Comparison of ENCODE assay signal across 16 cellular contexts in the genomic region with DNA sequence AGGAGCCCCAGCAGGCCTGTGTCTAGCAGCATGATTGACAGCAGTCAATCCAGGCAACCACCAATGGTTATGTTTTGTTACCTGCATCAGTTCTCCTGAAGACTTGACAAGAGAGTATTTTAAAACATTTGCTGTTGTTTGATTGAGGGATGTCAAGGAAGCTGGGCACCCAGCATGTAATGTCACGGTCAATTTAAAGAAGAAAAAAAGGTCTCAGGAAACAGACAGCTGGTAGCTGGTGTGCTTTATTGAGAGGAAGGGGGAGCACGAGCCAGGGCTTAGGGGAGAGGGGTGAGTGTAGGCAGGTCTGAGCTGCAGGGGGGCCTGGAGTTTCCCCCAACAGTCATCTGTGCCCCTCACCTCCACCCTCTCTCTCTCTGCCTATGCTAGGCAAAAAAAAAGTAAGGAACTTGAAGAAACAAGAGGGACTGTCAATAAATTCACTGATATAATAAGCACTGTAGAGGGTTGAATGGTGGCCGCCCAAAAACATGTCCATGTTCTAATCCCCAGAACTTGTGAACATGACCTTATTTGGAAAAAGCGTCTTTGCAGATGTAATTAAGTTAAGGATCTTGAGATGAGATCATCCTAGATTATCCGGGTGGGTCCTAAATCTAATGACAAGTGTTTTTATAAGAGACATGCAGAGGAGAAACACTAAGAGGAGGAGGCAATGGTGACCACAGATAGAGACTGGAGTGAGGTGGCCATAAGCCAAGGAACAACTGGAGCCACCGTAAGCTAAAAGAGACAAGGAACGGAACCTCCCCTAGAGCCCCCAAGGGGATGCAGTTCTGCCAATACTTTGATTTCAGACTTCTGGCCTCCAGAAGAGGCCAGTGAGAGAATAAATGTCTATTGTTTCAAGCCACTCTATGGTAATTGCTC. TPM values are rescaled to one million over a fixed set of nuclear protein-coding genes. Genes with fewer than 3 reads are reported as not detected.
DNase-seq lines count a peak whose midpoint lies in the region; ATAC-seq and TF ChIP-seq lines count a peak whose summit lies in the region.
"Had no signal": no experiment of that assay in that cellular context is flagged by ENCODE, and none has a peak within 500 bp of the region (broad histone marks: within the 10 kb centered on the region; RNA-seq: fewer than 3 reads in every experiment).

No MANE protein-coding gene starts in this region.

- H2AFZ ChIP-seq in neural cell (ENCODE audit: low read depth, low read length), result no peak overlapping the region

- H3K4me3 ChIP-seq in HEK293 (ENCODE audit: low read depth, low read length) (no peak overlapping the region), neural cell (ENCODE audit: low read length) (no peak overlapping the region)
- H3K4me3 ChIP-seq: Peyer's patch, smooth muscle cell had no signal

- no peak for TF ChIP-seq RAD21 in neural cell (conservative IDR thresholded peaks at IDR 0.05)

- H3K4me2 ChIP-seq in neural cell (ENCODE audit: low read length), result no peak overlapping the region
- H3K4me2 ChIP-seq: smooth muscle cell had no signal

- POLR2A ChIA-PET in HEK293 (lab: Yijun Ruan, JAX), result no interaction called here

- no peak for ATAC-seq in GM18907 (IDR thresholded peaks at IDR 0.05; ENCODE audit: unreplicated experiment)

- peak; percentile 25 for DNase-seq in NCI-H510A treated with DMSO at 0.1 percent for 48 hours (lab: John Stamatoyannopoulos, UW)
- no peak for DNase-seq in NCI-H510A (lab: John Stamatoyannopoulos, UW)
- peak; percentile 76 for DNase-seq in SK-N-DZ (ENCODE audit: low spot score)
- no peak for DNase-seq in NCI-H2029 treated with DMSO at 0.1 percent for 48 hours (lab: John Stamatoyannopoulos, UW)
- DNase-seq in hypothalamus (lab: John Stamatoyannopoulos, UW), result no peak
- DNase-seq: ACHN; caudate nucleus; effector CD8-positive, alpha-beta T cell; IMR-90; MV-4-11; stimulated activated naive CD4-positive, alpha-beta T cell had no signal

- H3F3A ChIP-seq in neural cell (ENCODE audit: insufficient read depth, low read length, poor library complexity, severe bottlenecking), result no peaks in the 10 kb centered on the region

- no peaks in the 10 kb centered on the region for H3K27me3 ChIP-seq in neural cell (ENCODE audit: insufficient read depth, low read depth, low read length)
- H3K27me3 ChIP-seq: Peyer's patch had no signal

- no peaks in the 10 kb centered on the region for H3K9me2 ChIP-seq in neural cell (ENCODE audit: insufficient read depth, low read length)

- TF ChIP-seq CTCF in HEK293 (tag by site-specific recombination; IDR thresholded peaks at IDR 0.05), result no peak
- TF ChIP-seq CTCF in neural cell (IDR thresholded peaks at IDR 0.05; ENCODE audit: poor library complexity, severe bottlenecking), result no peak

- H3K27ac ChIP-seq in HEK293 (ENCODE audit: extremely low read depth, low read depth, low read length) (peak overlapping the region; percentile 43), neural cell (ENCODE audit: low read length) (no peak overlapping the region)
- H3K27ac ChIP-seq: Peyer's patch had no signal

- H3K79me2 ChIP-seq in neural cell (replicated peaks; ENCODE audit: insufficient read depth, low read length), result no peaks in the 10 kb centered on the region

- CTCF ChIA-PET in HEK293 (lab: Yijun Ruan, JAX), result interaction anchor here (0.8 to 8.0 kb wide), 5 partner anchors 10 to 695 kb away, joined by 3 to 189 read pairs (median 26); a partner anchor contains a TSS

- no peaks in the 10 kb centered on the region for H3K9me3 ChIP-seq in HEK293 (ENCODE audit: control insufficient read depth, insufficient read depth, low read depth, low read length)
- no peaks in the 10 kb centered on the region for H3K9me3 ChIP-seq in neural cell (ENCODE audit: low read length)
- H3K9me3 ChIP-seq: Peyer's patch had no signal

- no peak overlapping the region for H3K9ac ChIP-seq in neural cell (ENCODE audit: low read length)

- no peaks in the 10 kb centered on the region for H3K36me3 ChIP-seq in HEK293 (ENCODE audit: control insufficient read depth in 2 of 2, insufficient read depth in 1 of 2, low read length in 2 of 2)
- no peaks in the 10 kb centered on the region for H3K36me3 ChIP-seq in neural cell (ENCODE audit: insufficient read depth, low read length)
- H3K36me3 ChIP-seq: Peyer's patch had no signal

- no peaks in the 10 kb centered on the region for H4K20me1 ChIP-seq in neural cell (ENCODE audit: insufficient read depth)

- peak; percentile 64 for TF ChIP-seq EP300 in neural cell (conservative IDR thresholded peaks at IDR 0.05; ENCODE audit: poor library complexity, severe bottlenecking)

- H3K4me1 ChIP-seq in HEK293 (ENCODE audit: control insufficient read depth, insufficient read depth, low read length), result peaks cover 9% of the 10 kb centered on the region

TF ChIP-seq in HEK293, 187 proteins besides CTCF, POLR2A, EP300 and RAD21 (continues in another document):
- TF ChIP-seq ZFHX2 (tag by site-specific recombination; conservative IDR thresholded peaks at IDR 0.05) (no peak), ZNF473 (tag by site-specific recombination; IDR thresholded peaks at IDR 0.05) (no peak), HOXA7 (CRISPR knock-in tag; IDR thresholded peaks at IDR 0.05; ENCODE audit: borderline replicate concordance) (no peak), ZBTB48 (tag by site-specific recombination; IDR thresholded peaks at IDR 0.05) (peak; percentile 94)
- TF ChIP-seq, protein P1, sequence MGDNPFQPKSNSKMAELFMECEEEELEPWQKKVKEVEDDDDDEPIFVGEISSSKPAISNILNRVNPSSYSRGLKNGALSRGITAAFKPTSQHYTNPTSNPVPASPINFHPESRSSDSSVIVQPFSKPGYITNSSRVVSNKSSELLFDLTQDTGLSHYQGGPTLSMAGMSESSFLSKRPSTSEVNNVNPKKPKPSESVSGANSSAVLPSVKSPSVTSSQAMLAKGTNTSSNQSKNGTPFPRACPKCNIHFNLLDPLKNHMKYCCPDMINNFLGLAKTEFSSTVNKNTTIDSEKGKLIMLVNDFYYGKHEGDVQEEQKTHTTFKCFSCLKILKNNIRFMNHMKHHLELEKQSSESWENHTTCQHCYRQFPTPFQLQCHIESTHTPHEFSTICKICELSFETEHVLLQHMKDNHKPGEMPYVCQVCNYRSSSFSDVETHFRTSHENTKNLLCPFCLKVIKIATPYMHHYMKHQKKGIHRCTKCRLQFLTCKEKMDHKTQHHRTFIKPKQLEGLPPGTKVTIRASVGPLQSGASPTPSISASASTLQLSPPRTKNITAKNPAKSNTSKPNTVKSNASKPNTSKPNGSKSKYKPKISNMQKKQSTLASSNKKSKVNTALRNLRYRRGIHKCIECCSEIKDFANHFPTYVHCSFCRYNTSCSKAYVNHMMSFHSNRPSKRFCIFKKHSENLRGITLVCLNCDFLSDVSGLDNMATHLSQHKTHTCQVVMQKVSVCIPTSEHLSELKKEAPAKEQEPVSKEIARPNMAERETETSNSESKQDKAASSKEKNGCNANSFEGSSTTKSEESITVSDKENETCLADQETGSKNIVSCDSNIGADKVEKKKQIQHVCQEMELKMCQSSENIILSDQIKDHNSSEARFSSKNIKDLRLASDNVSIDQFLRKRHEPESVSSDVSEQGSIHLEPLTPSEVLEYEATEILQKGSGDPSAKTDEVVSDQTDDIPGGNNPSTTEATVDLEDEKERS (tag by site-specific recombination; IDR thresholded peaks at IDR 0.05), result 0 out of 2 replicates have a peak, but pooled peaks have one; percentile 31

TF ChIP-seq in neural cell, 6 proteins besides CTCF, POLR2A, EP300 and RAD21:
- TF ChIP-seq, protein P2, sequence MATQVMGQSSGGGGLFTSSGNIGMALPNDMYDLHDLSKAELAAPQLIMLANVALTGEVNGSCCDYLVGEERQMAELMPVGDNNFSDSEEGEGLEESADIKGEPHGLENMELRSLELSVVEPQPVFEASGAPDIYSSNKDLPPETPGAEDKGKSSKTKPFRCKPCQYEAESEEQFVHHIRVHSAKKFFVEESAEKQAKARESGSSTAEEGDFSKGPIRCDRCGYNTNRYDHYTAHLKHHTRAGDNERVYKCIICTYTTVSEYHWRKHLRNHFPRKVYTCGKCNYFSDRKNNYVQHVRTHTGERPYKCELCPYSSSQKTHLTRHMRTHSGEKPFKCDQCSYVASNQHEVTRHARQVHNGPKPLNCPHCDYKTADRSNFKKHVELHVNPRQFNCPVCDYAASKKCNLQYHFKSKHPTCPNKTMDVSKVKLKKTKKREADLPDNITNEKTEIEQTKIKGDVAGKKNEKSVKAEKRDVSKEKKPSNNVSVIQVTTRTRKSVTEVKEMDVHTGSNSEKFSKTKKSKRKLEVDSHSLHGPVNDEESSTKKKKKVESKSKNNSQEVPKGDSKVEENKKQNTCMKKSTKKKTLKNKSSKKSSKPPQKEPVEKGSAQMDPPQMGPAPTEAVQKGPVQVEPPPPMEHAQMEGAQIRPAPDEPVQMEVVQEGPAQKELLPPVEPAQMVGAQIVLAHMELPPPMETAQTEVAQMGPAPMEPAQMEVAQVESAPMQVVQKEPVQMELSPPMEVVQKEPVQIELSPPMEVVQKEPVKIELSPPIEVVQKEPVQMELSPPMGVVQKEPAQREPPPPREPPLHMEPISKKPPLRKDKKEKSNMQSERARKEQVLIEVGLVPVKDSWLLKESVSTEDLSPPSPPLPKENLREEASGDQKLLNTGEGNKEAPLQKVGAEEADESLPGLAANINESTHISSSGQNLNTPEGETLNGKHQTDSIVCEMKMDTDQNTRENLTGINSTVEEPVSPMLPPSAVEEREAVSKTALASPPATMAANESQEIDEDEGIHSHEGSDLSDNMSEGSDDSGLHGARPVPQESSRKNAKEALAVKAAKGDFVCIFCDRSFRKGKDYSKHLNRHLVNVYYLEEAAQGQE (IDR thresholded peaks at IDR 0.05; ENCODE audit: borderline replicate concordance), result no peak
- TF ChIP-seq POLR2AphosphoS5 (IDR thresholded peaks at IDR 0.05), result peak; percentile 15

RNA-seq across cellular contexts. Expression of a gene that starts 14.5 kb away (rescaled TPM):
- polyA plus RNA-seq in SK-N-DZ (2014; cell fraction: cytosol; rRNA removed), result 11.4 and 23.2 TPM in 2 replicates
- 65.5 and 69.6 TPM in 2 replicates for polyA plus RNA-seq in SK-N-DZ (2014; cell fraction: nucleus; rRNA removed)
- polyA plus RNA-seq in neural cell, result 103 and 125 TPM in 2 replicates
- polyA minus RNA-seq in neural cell, result 68.8 and 84.2 TPM in 2 replicates

RNA-seq across cellular contexts. Expression of a gene that starts 33.3 kb away (rescaled TPM):
- 0.38 and 0.44 TPM in 2 replicates for polyA plus RNA-seq in SK-N-DZ (2014; cell fraction: cytosol; rRNA removed)
- 0.33 and 0.51 TPM in 2 replicates for polyA plus RNA-seq in SK-N-DZ (2014; cell fraction: nucleus; rRNA removed)
- not detected in 2 replicates for polyA plus RNA-seq in neural cell
- polyA minus RNA-seq in neural cell, result not detected in 2 replicates
- polyA plus RNA-seq: IMR-90 had no signal

RNA-seq across cellular contexts. Expression of a gene that starts 37.9 kb away (rescaled TPM):
- 215 and 376 TPM in 2 replicates for polyA plus RNA-seq in SK-N-DZ (2014; cell fraction: cytosol; rRNA removed)
- 80.2 and 156 TPM in 2 replicates for polyA plus RNA-seq in SK-N-DZ (2014; cell fraction: nucleus; rRNA removed)
- 84.2 and 109 TPM in 2 replicates for polyA plus RNA-seq in neural cell
- 30.7 and 34.5 TPM in 2 replicates for polyA minus RNA-seq in neural cell

Comparison
In these comparisons a context has a peak if more than half of its experiments do, and no peak if none do; other contexts are left out.
1. DNase-seq: peak in NCI-H510A treated with DMSO at 0.1 percent for 48 hours (single experiment) and SK-N-DZ (single experiment); none in NCI-H510A (single experiment), NCI-H2029 treated with DMSO at 0.1 percent for 48 hours (single experiment) and hypothalamus (0 of 51).